2 cellular contexts compared by ENCODE assay signal in the genomic region with DNA sequence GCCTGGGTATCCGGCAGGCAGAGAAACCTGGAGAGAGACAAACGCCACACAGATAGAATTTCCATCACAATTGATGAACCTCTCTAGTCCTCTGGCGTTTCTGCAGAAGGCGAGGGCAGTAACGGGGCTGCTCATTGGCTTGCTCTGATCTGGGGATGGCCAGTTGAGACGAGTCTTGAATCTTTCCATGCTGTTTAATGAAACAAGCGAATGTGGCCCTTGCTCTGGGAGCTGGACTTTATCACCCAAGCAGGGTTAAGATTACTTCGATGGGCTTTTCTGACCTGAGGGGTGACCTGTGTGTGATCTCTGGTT.
TF ChIP-seq lines count a peak whose summit lies in the region.

No MANE protein-coding gene starts in this region.

TF ChIP-seq in HepG2, 621 proteins besides CTCF, POLR2A, EP300 and RAD21:
- TF ChIP-seq ZC3H13 (CRISPR knock-in tag; IDR thresholded peaks at IDR 0.05) (no peak), NFYC (CRISPR knock-in tag; IDR thresholded peaks at IDR 0.05) (0 out of 2 replicates have a peak, but pooled peaks have one; percentile 14), TEAD2 (CRISPR knock-in tag; IDR thresholded peaks at IDR 0.05) (no peak), CCDC6 (CRISPR knock-in tag; IDR thresholded peaks at IDR 0.05) (0 out of 2 replicates have a peak, but pooled peaks have one; percentile 23)
- TF ChIP-seq, protein P1, sequence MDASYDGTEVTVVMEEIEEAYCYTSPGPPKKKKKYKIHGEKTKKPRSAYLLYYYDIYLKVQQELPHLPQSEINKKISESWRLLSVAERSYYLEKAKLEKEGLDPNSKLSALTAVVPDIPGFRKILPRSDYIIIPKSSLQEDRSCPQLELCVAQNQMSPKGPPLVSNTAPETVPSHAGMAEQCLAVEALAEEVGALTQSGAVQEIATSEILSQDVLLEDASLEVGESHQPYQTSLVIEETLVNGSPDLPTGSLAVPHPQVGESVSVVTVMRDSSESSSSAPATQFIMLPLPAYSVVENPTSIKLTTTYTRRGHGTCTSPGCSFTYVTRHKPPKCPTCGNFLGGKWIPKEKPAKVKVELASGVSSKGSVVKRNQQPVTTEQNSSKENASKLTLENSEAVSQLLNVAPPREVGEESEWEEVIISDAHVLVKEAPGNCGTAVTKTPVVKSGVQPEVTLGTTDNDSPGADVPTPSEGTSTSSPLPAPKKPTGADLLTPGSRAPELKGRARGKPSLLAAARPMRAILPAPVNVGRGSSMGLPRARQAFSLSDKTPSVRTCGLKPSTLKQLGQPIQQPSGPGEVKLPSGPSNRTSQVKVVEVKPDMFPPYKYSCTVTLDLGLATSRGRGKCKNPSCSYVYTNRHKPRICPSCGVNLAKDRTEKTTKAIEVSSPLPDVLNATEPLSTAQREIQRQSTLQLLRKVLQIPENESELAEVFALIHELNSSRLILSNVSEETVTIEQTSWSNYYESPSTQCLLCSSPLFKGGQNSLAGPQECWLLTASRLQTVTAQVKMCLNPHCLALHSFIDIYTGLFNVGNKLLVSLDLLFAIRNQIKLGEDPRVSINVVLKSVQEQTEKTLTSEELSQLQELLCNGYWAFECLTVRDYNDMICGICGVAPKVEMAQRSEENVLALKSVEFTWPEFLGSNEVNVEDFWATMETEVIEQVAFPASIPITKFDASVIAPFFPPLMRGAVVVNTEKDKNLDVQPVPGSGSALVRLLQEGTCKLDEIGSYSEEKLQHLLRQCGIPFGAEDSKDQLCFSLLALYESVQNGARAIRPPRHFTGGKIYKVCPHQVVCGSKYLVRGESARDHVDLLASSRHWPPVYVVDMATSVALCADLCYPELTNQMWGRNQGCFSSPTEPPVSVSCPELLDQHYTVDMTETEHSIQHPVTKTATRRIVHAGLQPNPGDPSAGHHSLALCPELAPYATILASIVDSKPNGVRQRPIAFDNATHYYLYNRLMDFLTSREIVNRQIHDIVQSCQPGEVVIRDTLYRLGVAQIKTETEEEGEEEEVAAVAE (CRISPR knock-in tag; IDR thresholded peaks at IDR 0.05; ENCODE audit: borderline replicate concordance), result peak; percentile 96
- TF ChIP-seq, protein P2, sequence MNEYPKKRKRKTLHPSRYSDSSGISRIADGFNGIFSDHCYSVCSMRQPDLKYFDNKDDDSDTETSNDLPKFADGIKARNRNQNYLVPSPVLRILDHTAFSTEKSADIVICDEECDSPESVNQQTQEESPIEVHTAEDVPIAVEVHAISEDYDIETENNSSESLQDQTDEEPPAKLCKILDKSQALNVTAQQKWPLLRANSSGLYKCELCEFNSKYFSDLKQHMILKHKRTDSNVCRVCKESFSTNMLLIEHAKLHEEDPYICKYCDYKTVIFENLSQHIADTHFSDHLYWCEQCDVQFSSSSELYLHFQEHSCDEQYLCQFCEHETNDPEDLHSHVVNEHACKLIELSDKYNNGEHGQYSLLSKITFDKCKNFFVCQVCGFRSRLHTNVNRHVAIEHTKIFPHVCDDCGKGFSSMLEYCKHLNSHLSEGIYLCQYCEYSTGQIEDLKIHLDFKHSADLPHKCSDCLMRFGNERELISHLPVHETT (CRISPR knock-in tag; conservative IDR thresholded peaks at IDR 0.05), result no peak
TF ChIP-seq in HepG2: peak in this region for 3.

TF ChIP-seq in GM12891, 5 proteins besides CTCF, POLR2A, EP300 and RAD21:
- no peak for TF ChIP-seq POLR2AphosphoS5 (IDR thresholded peaks at IDR 0.05; ENCODE audit: low read depth, low read length)
- TF ChIP-seq POU2F2 (IDR thresholded peaks at IDR 0.05; ENCODE audit: low read depth, low read length), result no peak
